Comparison of ENCODE assay signal across 8 cellular contexts in the genomic region with DNA sequence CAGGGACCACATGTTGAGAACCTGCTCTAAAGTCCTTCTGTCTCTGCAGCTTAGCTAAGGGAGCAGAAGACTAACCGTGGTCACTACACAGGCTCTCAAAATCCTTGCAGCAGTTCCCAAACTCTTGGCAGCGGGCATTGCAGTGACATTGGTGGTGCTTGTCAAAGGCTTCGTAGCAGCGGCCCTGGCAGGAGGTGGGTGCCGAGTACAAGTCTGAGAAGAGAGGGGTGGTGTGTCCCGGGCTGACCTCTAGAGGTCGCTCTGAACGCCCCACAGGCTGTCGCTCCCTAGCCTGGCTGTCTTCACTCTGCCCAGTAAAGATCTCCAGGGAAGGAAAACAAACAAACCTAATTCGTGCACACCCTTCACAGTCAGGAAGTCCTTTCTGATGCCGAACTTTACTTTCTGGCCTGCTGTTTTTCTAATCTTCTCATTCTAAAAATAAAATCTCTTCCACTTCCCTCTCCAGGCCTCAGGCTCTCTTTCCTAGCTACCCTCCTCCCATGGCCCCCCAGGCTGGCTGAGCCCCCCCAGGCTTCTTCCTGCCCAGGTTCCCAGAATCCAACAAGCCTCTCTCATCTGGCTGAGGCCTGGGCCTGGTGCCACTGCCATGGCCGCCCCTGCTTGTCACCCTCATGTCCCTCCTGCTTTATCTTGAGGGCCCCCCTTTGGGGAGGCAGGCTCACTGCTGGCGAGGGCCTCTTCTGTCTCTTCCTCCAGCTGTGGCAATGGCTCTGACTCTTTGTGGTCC. TPM values are rescaled to one million over a fixed set of nuclear protein-coding genes. Genes with fewer than 3 reads are reported as not detected.
A peak's percentile ranks its signal among the peaks of the same experiment; 100 is the strongest.
DNase-seq lines count a peak whose midpoint lies in the region; ATAC-seq and TF ChIP-seq lines count a peak whose summit lies in the region.

No MANE protein-coding gene starts in this region.

- peaks cover 38% of the 10 kb centered on the region for H3K4me1 Mint-ChIP-seq in activated naive CD4-positive, alpha-beta T cell treated with anti-CD3 and anti-CD28 coated beads for 36 hours (ENCODE audit: low read depth)
- H3K4me1 Mint-ChIP-seq in naive thymus-derived CD8-positive, alpha-beta T cell, result peaks cover 28 to 64% (median 48%) of the 10 kb centered on the region in 4 donors

- H3K27me3 ChIP-seq in OCI-LY3 (ENCODE audit: low read depth, low read length), result no peaks in the 10 kb centered on the region
- H3K27me3 ChIP-seq in thyroid gland, result no peaks in the 10 kb centered on the region

- TF ChIP-seq POLR2A in thyroid gland (IDR thresholded peaks at IDR 0.05), result no peak

- 0 out of 2 replicates have a peak overlapping the region, but pooled peaks have one; percentile 4 for H2AFZ ChIP-seq in OCI-LY3 (ENCODE audit: low read depth, low read length)

- POLR2A ChIA-PET in naive thymus-derived CD8-positive, alpha-beta T cell (lab: Charles Lee), result interaction anchor here (0.6 to 1.3 kb wide), 3 partner anchors 43 to 59 kb away, joined by 3 read pairs; no protein-coding TSS in a partner anchor

- H3K9me3 Mint-ChIP-seq in activated naive CD4-positive, alpha-beta T cell treated with anti-CD3 and anti-CD28 coated beads for 36 hours, result no peaks in the 10 kb centered on the region
- no peaks in the 10 kb centered on the region for H3K9me3 Mint-ChIP-seq in naive thymus-derived CD8-positive, alpha-beta T cell

- no peaks in the 10 kb centered on the region for H3K79me2 ChIP-seq in OCI-LY3 (ENCODE audit: low read length)

- H3K9ac ChIP-seq in OCI-LY3 (ENCODE audit: low read length), result no peak overlapping the region

- WGBS in thyroid gland, 2 donors, result 9 to 14% methylated on average over 12 to 13 of the region's 13 CpGs

- peaks cover 2% of the 10 kb centered on the region for H3K36me3 Mint-ChIP-seq in activated naive CD4-positive, alpha-beta T cell treated with anti-CD3 and anti-CD28 coated beads for 36 hours (ENCODE audit: low read depth)
- H3K36me3 Mint-ChIP-seq in naive thymus-derived CD8-positive, alpha-beta T cell, result peaks cover 0 to 14% (median 0%) of the 10 kb centered on the region in 3 donors

- peak; percentile 79 to 85 for ATAC-seq in naive thymus-derived CD8-positive, alpha-beta T cell
- no peak for ATAC-seq in HG02763 (IDR thresholded peaks at IDR 0.05; ENCODE audit: unreplicated experiment)

- peak overlapping the region; percentile 22 for H3K4me2 ChIP-seq in OCI-LY3 (ENCODE audit: low read length)

- no peak overlapping the region for H3K27ac ChIP-seq in OCI-LY3 (ENCODE audit: low read length)
- peak overlapping the region; percentile 88 to 95 (median 91) for H3K27ac ChIP-seq in thyroid gland

- H3K27ac Mint-ChIP-seq in activated naive CD4-positive, alpha-beta T cell treated with anti-CD3 and anti-CD28 coated beads for 36 hours, result peak overlapping the region; percentile 54
- H3K27ac Mint-ChIP-seq in naive thymus-derived CD8-positive, alpha-beta T cell, result peak overlapping the region; percentile 74 to 94 (median 88)

- DNase-seq in DMS 273 treated with DMSO at 0.1 percent for 48 hours (lab: John Stamatoyannopoulos, UW) (peak; percentile 24), HUDEP-2 (lab: John Stamatoyannopoulos, UW; ENCODE audit: unreplicated experiment in 76 of 76) (peak in 60 of 76 experiments; percentile 3 to 71 (median 42)), fibroblast of villous mesenchyme (ENCODE audit: low read depth) (peak; percentile 87), thyroid gland (peak; percentile 90)
- peak; percentile 78 for DNase-seq in activated naive CD4-positive, alpha-beta T cell treated with anti-CD3 and anti-CD28 coated beads for 36 hours
- DNase-seq in naive thymus-derived CD8-positive, alpha-beta T cell, result peak; percentile 37 to 78 (median 60)

- intact Hi-C loops in activated naive CD4-positive, alpha-beta T cell treated with anti-CD3 and anti-CD28 coated beads for 36 hours (cut with micrococcal nuclease), result no loop called here
- intact Hi-C loops in thyroid gland (cut with DNase I), result loop anchor here (2.0 to 10.0 kb wide), 2 partner anchors 61 to 437 kb away; partner anchors contain the start of gene ASB8

- H3K9me3 ChIP-seq in OCI-LY3 (ENCODE audit: insufficient read depth, low read length), result no peaks in the 10 kb centered on the region
- no peaks in the 10 kb centered on the region for H3K9me3 ChIP-seq in thyroid gland

- H3K4me1 ChIP-seq in OCI-LY3 (ENCODE audit: low read length) (peaks cover 28% of the 10 kb centered on the region), thyroid gland (peaks cover 22 to 56% of the 10 kb centered on the region in 2 donors)

- H4K20me1 ChIP-seq in OCI-LY3 (ENCODE audit: insufficient read depth, low read length), result no peaks in the 10 kb centered on the region

- peak; percentile 74 for TF ChIP-seq CTCF in OCI-LY3 (IDR thresholded peaks at IDR 0.05; ENCODE audit: low read depth, low read length)
- peak; percentile 89 for TF ChIP-seq CTCF in fibroblast of villous mesenchyme (IDR thresholded peaks at IDR 0.05; ENCODE audit: insufficient read depth, low read depth, low read length)
- TF ChIP-seq CTCF in thyroid gland (IDR thresholded peaks at IDR 0.05), result peak; percentile 76 to 91 (median 82)

- H3K36me3 ChIP-seq in OCI-LY3 (replicated peaks; ENCODE audit: low read depth, low read length) (no peaks in the 10 kb centered on the region), thyroid gland (no peaks in the 10 kb centered on the region)

- CTCF ChIA-PET in activated naive CD4-positive, alpha-beta T cell treated with anti-CD3 and anti-CD28 coated beads for 36 hours (lab: Charles Lee), result interaction anchor here (0.9 to 10.9 kb wide), 10 partner anchors 10 to 122 kb away, joined by 3 to 121 read pairs (median 6); partner anchors contain the start of gene SLC48A1

- H3K4me3 ChIP-seq in OCI-LY3 (ENCODE audit: low read length), result no peak overlapping the region
- H3K4me3 ChIP-seq in fibroblast of villous mesenchyme (ENCODE audit: low read depth, low read length), result no peak overlapping the region
- H3K4me3 ChIP-seq in thyroid gland (replicated peaks in 1 of 3), result no peak overlapping the region

- no peaks in the 10 kb centered on the region for H3K27me3 Mint-ChIP-seq in activated naive CD4-positive, alpha-beta T cell treated with anti-CD3 and anti-CD28 coated beads for 36 hours (ENCODE audit: low read depth)
- no peaks in the 10 kb centered on the region for H3K27me3 Mint-ChIP-seq in naive thymus-derived CD8-positive, alpha-beta T cell

- H3K4me3 Mint-ChIP-seq in activated naive CD4-positive, alpha-beta T cell treated with anti-CD3 and anti-CD28 coated beads for 36 hours, result no peak overlapping the region
- peak overlapping the region in 8 of 10 donors; percentile 14 to 75 (median 48) for H3K4me3 Mint-ChIP-seq in naive thymus-derived CD8-positive, alpha-beta T cell

RNA-seq across cellular contexts. Expression of gene ENDOU, which starts 7.7 kb away (rescaled TPM):
- total RNA-seq in activated naive CD4-positive, alpha-beta T cell treated with anti-CD3 and anti-CD28 coated beads for 36 hours, result under 1 TPM in 1 of 2 experiments, not detected in 1; 0.15 TPM
- not detected in 2 replicates for total RNA-seq in fibroblast of villous mesenchyme
- total RNA-seq in naive thymus-derived CD8-positive, alpha-beta T cell, result not detected
- not detected for polyA plus RNA-seq in naive thymus-derived CD8-positive, alpha-beta T cell
- 1 to 10 TPM in 3 of 4 donors, under 1 TPM in 1; 0.11 to 1.9 (median 1.2) TPM for total RNA-seq in thyroid gland

RNA-seq across cellular contexts. Expression of gene RPAP3, which starts 11.8 kb away (rescaled TPM):
- 10 to 100 TPM; 46.2 to 46.7 TPM for total RNA-seq in activated naive CD4-positive, alpha-beta T cell treated with anti-CD3 and anti-CD28 coated beads for 36 hours
- total RNA-seq in fibroblast of villous mesenchyme, result 19.0 and 26.3 TPM in 2 replicates
- total RNA-seq in naive thymus-derived CD8-positive, alpha-beta T cell, result 10 to 100 TPM; 41.5 to 41.8 TPM
- 10 to 100 TPM; 34.6 to 38.7 (median 36.0) TPM for polyA plus RNA-seq in naive thymus-derived CD8-positive, alpha-beta T cell
- total RNA-seq in thyroid gland, result 10 to 100 TPM; 17.9 to 24.9 (median 21.4) TPM

RNA-seq across cellular contexts. Expression of gene RAPGEF3, which starts 41.1 kb away (rescaled TPM):
- 1 to 10 TPM; 1.5 to 1.6 TPM for total RNA-seq in activated naive CD4-positive, alpha-beta T cell treated with anti-CD3 and anti-CD28 coated beads for 36 hours
- total RNA-seq in fibroblast of villous mesenchyme (3.2 and 9.1 TPM in 2 replicates), thyroid gland (100 to 1,000 TPM in 2 of 4 donors, 10 to 100 TPM in 2; 87.3 to 178 (median 125) TPM)
- total RNA-seq in naive thymus-derived CD8-positive, alpha-beta T cell, result under 1 TPM; 0.63 to 0.65 TPM
- polyA plus RNA-seq in naive thymus-derived CD8-positive, alpha-beta T cell, result under 1 TPM; 0.08 to 0.27 (median 0.12) TPM

RNA-seq across cellular contexts. Expression of gene SLC48A1, which starts 55.4 kb away (rescaled TPM):
- total RNA-seq in activated naive CD4-positive, alpha-beta T cell treated with anti-CD3 and anti-CD28 coated beads for 36 hours, result 10 to 100 TPM; 16.6 to 21.0 TPM
- total RNA-seq in fibroblast of villous mesenchyme (10.6 and 19.4 TPM in 2 replicates), thyroid gland (100 to 1,000 TPM in 3 of 4 donors, 10 to 100 TPM in 1; 59.3 to 276 (median 187) TPM)
- 10 to 100 TPM; 11.5 to 12.8 TPM for total RNA-seq in naive thymus-derived CD8-positive, alpha-beta T cell
- 10 to 100 TPM in 1 of 3 donors, 1 to 10 TPM in 2; 9.4 to 11.6 (median 9.7) TPM for polyA plus RNA-seq in naive thymus-derived CD8-positive, alpha-beta T cell

Comparison
In these comparisons a context has a peak if more than half of its experiments do, and no peak if none do; other contexts are left out.
1. DNase-seq: peak in every context shown above with its lines; median percentile 90 in thyroid gland; 87 in fibroblast of villous mesenchyme; 78 in activated naive CD4-positive, alpha-beta T cell treated with anti-CD3 and anti-CD28 coated beads for 36 hours; 60 in naive thymus-derived CD8-positive, alpha-beta T cell; 42 in HUDEP-2; 24 in DMS 273 treated with DMSO at 0.1 percent for 48 hours.